Comparison of ENCODE assay signal across 19 cellular contexts in the genomic region with DNA sequence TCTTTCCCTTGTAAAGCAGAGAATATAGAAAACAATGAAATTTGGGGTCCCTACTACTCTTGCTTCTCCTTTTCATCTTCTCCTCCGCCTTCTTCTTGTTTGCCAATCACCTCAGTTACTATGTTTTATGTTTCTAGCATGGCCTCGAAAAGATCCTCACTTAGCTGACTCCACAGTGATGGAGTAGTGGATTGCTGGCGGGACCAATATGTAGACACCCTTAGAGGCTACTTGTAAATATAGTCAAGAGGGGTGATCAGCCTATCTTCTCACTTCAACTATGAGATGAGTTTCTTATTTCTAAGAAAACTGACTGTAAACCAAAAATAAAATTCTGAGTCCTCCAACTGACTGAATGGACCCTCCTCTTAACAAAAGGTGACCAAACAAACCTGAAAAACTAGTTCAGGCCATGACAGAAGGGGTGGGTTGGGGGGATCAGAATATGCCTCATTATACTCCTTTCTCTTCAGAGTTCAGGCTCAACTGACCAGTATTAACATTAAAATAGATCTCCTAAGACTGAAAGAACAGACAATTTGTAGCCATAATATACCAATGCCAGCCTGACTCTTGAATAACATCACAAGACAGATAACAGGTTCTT.
DNase-seq lines count a peak whose midpoint lies in the region; ATAC-seq and TF ChIP-seq lines count a peak whose summit lies in the region.
"Had no signal": no experiment of that assay in that cellular context is flagged by ENCODE, and none has a peak within 500 bp of the region (broad histone marks: within the 10 kb centered on the region; RNA-seq: fewer than 3 reads in every experiment).

No MANE protein-coding gene starts in this region.

- H3K36me3 Mint-ChIP-seq in WTC11, result peaks cover 31% of the 10 kb centered on the region
- no peaks in the 10 kb centered on the region for H3K36me3 Mint-ChIP-seq in activated CD8-positive, alpha-beta T cell treated with anti-CD3 and anti-CD28 coated beads, Interleukin-2, amount 10 ng/mL, durations not matched to agents 7 days and 5 days (ENCODE audit: low read depth)
- H3K36me3 Mint-ChIP-seq: CD14-positive monocyte; CD4-positive, alpha-beta memory T cell had no signal

- H3K4me3 Mint-ChIP-seq in WTC11, result peak overlapping the region; percentile 18
- H3K4me3 Mint-ChIP-seq in activated CD8-positive, alpha-beta T cell treated with anti-CD3 and anti-CD28 coated beads, Interleukin-2, amount 10 ng/mL, durations not matched to agents 7 days and 5 days, result no peak overlapping the region
- H3K4me3 Mint-ChIP-seq: CD14-positive monocyte; CD4-positive, alpha-beta memory T cell; HFFc6 had no signal

- TF ChIP-seq CTCF in WTC11 (IDR thresholded peaks at IDR 0.05) (no peak), brain microvascular endothelial cell (IDR thresholded peaks at IDR 0.05; ENCODE audit: low read depth, low read length, missing control alignments) (no peak)

- in situ Hi-C loops in brain microvascular endothelial cell (cut with HindIII; ENCODE audit: low pct_ligation_motif_present, low sequenced_read_pairs), result no loop called here

- DNase-seq in NCI-H748 (lab: John Stamatoyannopoulos, UW; ENCODE audit: unreplicated experiment) (peak; percentile 37), NCI-H748 treated with DMSO at 0.1 percent for 48 hours (lab: John Stamatoyannopoulos, UW) (no peak), WTC11 (ENCODE audit: low spot score) (no peak), brain microvascular endothelial cell (no peak), LoVo (ENCODE audit: low spot score) (no peak)
- DNase-seq in activated CD8-positive, alpha-beta T cell treated with anti-CD3 and anti-CD28 coated beads, Interleukin-2, amount 10 ng/mL, durations not matched to agents 7 days and 5 days, result no peak
- DNase-seq: AML-193; CD4-positive, alpha-beta memory T cell; DMS153; DMS79; GF-D8; HFFc6 had no signal

- H3K4me3 ChIP-seq in iPS-20b (ENCODE audit: low read length) (peak overlapping the region; percentile 23; the same call in 1 of the 2 replicates), brain microvascular endothelial cell (ENCODE audit: low read depth, low read length) (no peak overlapping the region)
- H3K4me3 ChIP-seq: A549, BLaER1 had no signal

- H3K27me3 Mint-ChIP-seq in WTC11 (ENCODE audit: low read depth), result no peaks in the 10 kb centered on the region
- no peaks in the 10 kb centered on the region for H3K27me3 Mint-ChIP-seq in activated CD8-positive, alpha-beta T cell treated with anti-CD3 and anti-CD28 coated beads, Interleukin-2, amount 10 ng/mL, durations not matched to agents 7 days and 5 days (ENCODE audit: low read depth)
- H3K27me3 Mint-ChIP-seq: CD4-positive, alpha-beta memory T cell had no signal

- H3K27ac Mint-ChIP-seq in WTC11, result peak overlapping the region; percentile 93
- H3K27ac Mint-ChIP-seq in activated CD8-positive, alpha-beta T cell treated with anti-CD3 and anti-CD28 coated beads, Interleukin-2, amount 10 ng/mL, durations not matched to agents 7 days and 5 days, result no peak overlapping the region
- H3K27ac Mint-ChIP-seq: CD4-positive, alpha-beta memory T cell; HFFc6 had no signal

- CTCF ChIA-PET in WTC11 (lab: Charles Lee), result no interaction called here
- CTCF ChIA-PET in activated CD8-positive, alpha-beta T cell treated with anti-CD3 and anti-CD28 coated beads, Interleukin-2, amount 10 ng/mL, durations not matched to agents 7 days and 5 days (lab: Charles Lee), result no interaction called here

- H3K27me3 ChIP-seq in iPS-20b (ENCODE audit: insufficient read depth, low read length), result no peaks in the 10 kb centered on the region
- H3K27me3 ChIP-seq in brain microvascular endothelial cell (replicated peaks), result no peaks in the 10 kb centered on the region
- H3K27me3 ChIP-seq: BLaER1 had no signal

- H3K36me3 ChIP-seq in iPS-20b (ENCODE audit: insufficient read depth, low read depth, low read length), result no peaks in the 10 kb centered on the region
- H3K36me3 ChIP-seq in brain microvascular endothelial cell (replicated peaks), result no peaks in the 10 kb centered on the region
- H3K36me3 ChIP-seq: BLaER1 had no signal

- H3K9me3 Mint-ChIP-seq in WTC11, result peaks cover 26% of the 10 kb centered on the region
- H3K9me3 Mint-ChIP-seq in activated CD8-positive, alpha-beta T cell treated with anti-CD3 and anti-CD28 coated beads, Interleukin-2, amount 10 ng/mL, durations not matched to agents 7 days and 5 days (ENCODE audit: insufficient read depth), result peaks cover 5% of the 10 kb centered on the region

- peaks cover 4% of the 10 kb centered on the region; the same call in 1 of the 2 replicates for H3K9me3 ChIP-seq in iPS-20b (ENCODE audit: insufficient read depth, low read depth, low read length)
- H3K9me3 ChIP-seq: A549, BLaER1 had no signal

- peak; percentile 94 for ATAC-seq in WTC11
- no peak for ATAC-seq in activated CD8-positive, alpha-beta T cell treated with anti-CD3 and anti-CD28 coated beads, Interleukin-2, amount 10 ng/mL, durations not matched to agents 7 days and 5 days
- ATAC-seq: A549, HCT116 had no signal

- POLR2A ChIA-PET in WTC11 (lab: Charles Lee), result no interaction called here
- POLR2A ChIA-PET in activated CD8-positive, alpha-beta T cell treated with anti-CD3 and anti-CD28 coated beads, Interleukin-2, amount 10 ng/mL, durations not matched to agents 7 days and 5 days (lab: Charles Lee), result no interaction called here

- H3K4me1 Mint-ChIP-seq in WTC11, result peaks cover 41% of the 10 kb centered on the region
- H3K4me1 Mint-ChIP-seq in activated CD8-positive, alpha-beta T cell treated with anti-CD3 and anti-CD28 coated beads, Interleukin-2, amount 10 ng/mL, durations not matched to agents 7 days and 5 days (ENCODE audit: low read depth), result no peaks in the 10 kb centered on the region
- H3K4me1 Mint-ChIP-seq: CD14-positive monocyte; CD4-positive, alpha-beta memory T cell had no signal

- peaks cover 24% of the 10 kb centered on the region; the same call in 1 of the 2 replicates for H3K4me1 ChIP-seq in iPS-20b (ENCODE audit: insufficient read depth, low read length)
- H3K4me1 ChIP-seq: A549, BLaER1 had no signal

- H3K9ac ChIP-seq in iPS-20b (ENCODE audit: low read depth, low read length), result peak overlapping the region; percentile 3; the same call in 1 of the 2 replicates
- H3K9ac ChIP-seq: BLaER1 had no signal

- H3K27ac ChIP-seq in iPS-20b (ENCODE audit: low read length) (no peak overlapping the region), brain microvascular endothelial cell (no peak overlapping the region)
- H3K27ac ChIP-seq: 22Rv1, A549, BLaER1, HL-60 had no signal

TF ChIP-seq in WTC11, 78 proteins besides CTCF, POLR2A, EP300 and RAD21 (continues in another document):
- TF ChIP-seq ATF2 (CRISPR knock-in tag; IDR thresholded peaks at IDR 0.05; ENCODE audit: borderline replicate concordance, low read depth) (no peak), EMX1 (CRISPR knock-in tag; IDR thresholded peaks at IDR 0.05) (no peak), ERG (CRISPR knock-in tag; IDR thresholded peaks at IDR 0.05) (no peak), ZNF532 (CRISPR knock-in tag; IDR thresholded peaks at IDR 0.05; ENCODE audit: borderline replicate concordance) (no peak), FOXK1 (CRISPR knock-in tag; IDR thresholded peaks at IDR 0.05) (no peak)
